In the genomic region with DNA sequence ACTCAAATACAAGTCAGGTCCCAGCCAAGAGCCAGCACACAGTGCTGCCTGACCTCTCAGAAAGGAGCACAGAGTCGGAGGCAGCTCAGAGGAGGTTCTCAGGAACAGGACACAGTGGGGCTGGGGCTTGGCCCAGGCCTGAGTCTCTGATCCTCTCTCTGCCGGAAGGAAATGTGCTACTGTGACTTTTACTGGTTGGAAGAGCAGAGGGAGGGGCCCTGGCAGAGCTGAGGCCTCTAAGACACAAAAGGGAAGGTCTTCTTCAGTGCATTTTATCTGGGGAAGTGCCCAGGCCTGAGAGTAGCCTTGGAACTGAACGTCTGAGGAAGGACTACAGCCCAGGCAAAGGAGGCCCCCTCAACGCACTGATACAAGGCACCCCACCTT, we compare ENCODE assay signal across 1 cellular context.
TF ChIP-seq lines count a peak whose summit lies in the region.

No MANE protein-coding gene starts in this region.

TF ChIP-seq in IMR-90, 13 proteins besides CTCF, POLR2A, EP300 and RAD21:
- TF ChIP-seq RCOR1 (IDR thresholded peaks at IDR 0.05; ENCODE audit: insufficient replicate concordance, low read length) = no peak
- no peak for TF ChIP-seq CHD1 (IDR thresholded peaks at IDR 0.05; ENCODE audit: low read depth, low read length)
- TF ChIP-seq, protein P1, sequence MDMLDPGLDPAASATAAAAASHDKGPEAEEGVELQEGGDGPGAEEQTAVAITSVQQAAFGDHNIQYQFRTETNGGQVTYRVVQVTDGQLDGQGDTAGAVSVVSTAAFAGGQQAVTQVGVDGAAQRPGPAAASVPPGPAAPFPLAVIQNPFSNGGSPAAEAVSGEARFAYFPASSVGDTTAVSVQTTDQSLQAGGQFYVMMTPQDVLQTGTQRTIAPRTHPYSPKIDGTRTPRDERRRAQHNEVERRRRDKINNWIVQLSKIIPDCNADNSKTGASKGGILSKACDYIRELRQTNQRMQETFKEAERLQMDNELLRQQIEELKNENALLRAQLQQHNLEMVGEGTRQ (IDR thresholded peaks at IDR 0.05; ENCODE audit: low read depth, low read length) = no peak
- TF ChIP-seq RFX5 (IDR thresholded peaks at IDR 0.05; ENCODE audit: low read depth, low read length) = no peak
- TF ChIP-seq MAFK (IDR thresholded peaks at IDR 0.05; ENCODE audit: low read depth, low read length) = no peak
- no peak for TF ChIP-seq BHLHE40 (IDR thresholded peaks at IDR 0.05; ENCODE audit: low read depth, low read length)
- no peak for TF ChIP-seq MXI1 (IDR thresholded peaks at IDR 0.05; ENCODE audit: borderline replicate concordance, low read depth, low read length)
- no peak for TF ChIP-seq MAZ (IDR thresholded peaks at IDR 0.05; ENCODE audit: borderline replicate concordance, low read depth, low read length)
